ENCODE assay signal across 9 cellular contexts in genomic region chr1:40710581-40711315, GRCh38. TPM values are rescaled to one million over a fixed set of nuclear protein-coding genes. Genes with fewer than 3 reads are reported as not detected.
DNase-seq lines count a peak whose midpoint lies in the region; ATAC-seq, FAIRE-seq and TF ChIP-seq lines count a peak whose summit lies in the region.
"Had no signal": no experiment of that assay in that cellular context is flagged by ENCODE, and none has a peak within 500 bp of the region (broad histone marks: within the 10 kb centered on the region; RNA-seq: fewer than 3 reads in every experiment).

No MANE protein-coding gene starts in this region.

- no peaks in the 10 kb centered on the region for H3K9me1 ChIP-seq in K562 (ENCODE audit: control insufficient read depth, insufficient read depth, low read length)

- no TSS peak for BruUV-seq in K562 (replicated peaks; lab: Mats Ljungman, UMichigan)

- H3K4me2 ChIP-seq in K562 (ENCODE audit: insufficient read depth, low read length) = peak overlapping the region; percentile 87

- CTCF ChIA-PET in K562 (lab: Yijun Ruan, JAX; ENCODE audit: low intra/inter-chr PET ratio) = no interaction called here

- H3K9me3 Mint-ChIP-seq in T-helper 1 cell treated with Interleukin-12 subunit alpha and Interleukin-12 subunit beta and Interleukin-4 antibody, amounts not matched to agents 30 μg/mL and 1 μg/mL, for 36 hours = no peaks in the 10 kb centered on the region

- H3K27ac Mint-ChIP-seq in T-helper 1 cell treated with Interleukin-12 subunit alpha and Interleukin-12 subunit beta and Interleukin-4 antibody, amounts not matched to agents 30 μg/mL and 1 μg/mL, for 36 hours = peak overlapping the region; percentile 7

- peaks cover 88% of the 10 kb centered on the region for H3K79me2 ChIP-seq in K562 (ENCODE audit: control insufficient read depth, insufficient read depth, low read length)

- peaks cover 15% of the 10 kb centered on the region for H3K36me3 ChIP-seq in K562 (ENCODE audit: control insufficient read depth, insufficient read depth, low read length)

- no peaks in the 10 kb centered on the region for H3K27me3 Mint-ChIP-seq in T-helper 1 cell treated with Interleukin-12 subunit alpha and Interleukin-12 subunit beta and Interleukin-4 antibody, amounts not matched to agents 30 μg/mL and 1 μg/mL, for 36 hours (ENCODE audit: low read depth)

- peaks cover 0 to 29% of the 10 kb centered on the region in 2 experiments; a peak in 3 of 5 replicates for H3K4me1 ChIP-seq in K562 (replicated peaks in 1 of 2; ENCODE audit: control insufficient read depth in 2 of 2, insufficient read depth in 2 of 2, low read length in 2 of 2)

- H3K4me1 Mint-ChIP-seq in T-helper 1 cell treated with Interleukin-12 subunit alpha and Interleukin-12 subunit beta and Interleukin-4 antibody, amounts not matched to agents 30 μg/mL and 1 μg/mL, for 36 hours (ENCODE audit: low read depth) = peaks cover 53% of the 10 kb centered on the region

- peak overlapping the region; percentile 36 for H3K4me3 Mint-ChIP-seq in T-helper 1 cell treated with Interleukin-12 subunit alpha and Interleukin-12 subunit beta and Interleukin-4 antibody, amounts not matched to agents 30 μg/mL and 1 μg/mL, for 36 hours

- no peak for TF ChIP-seq POLR2A in K562 (conservative IDR thresholded peaks at IDR 0.05)

- DNase-seq in T-helper 1 cell (no peak), K562 (ENCODE audit: extremely low read depth in 1 of 4, low spot score in 3 of 4) (peak in 1 of 4 experiments; percentile 48), left lobe of liver (ENCODE audit: low spot score) (no peak), HUDEP-2 (lab: John Stamatoyannopoulos, UW; ENCODE audit: unreplicated experiment in 76 of 76) (no peak), SKM-1 treated with dmso at 0.1 percent for 144 hours (lab: John Stamatoyannopoulos, UW; ENCODE audit: unreplicated experiment) (no peak), occipital lobe (lab: John Stamatoyannopoulos, UW) (no peak)

- peak overlapping the region; percentile 80 to 81; a peak in 3 of 4 replicates for H3K9ac ChIP-seq in K562 (ENCODE audit: insufficient read depth in 1 of 2, low read depth in 2 of 2, low read length in 2 of 2)

- peak overlapping the region; percentile 90 for H3K27ac ChIP-seq in K562 (ENCODE audit: extremely low read depth, low read depth, low read length)
- H3K27ac ChIP-seq in temporal lobe (ENCODE audit: low read depth, low read length) = peak overlapping the region; percentile 17
- H3K27ac ChIP-seq: C4-2B had no signal

- H3K9me3 ChIP-seq in K562 (replicated peaks; ENCODE audit: control insufficient read depth, insufficient read depth, low read depth, low read length) = no peaks in the 10 kb centered on the region

- 3% methylated on average over 7 of the region's 7 CpGs for WGBS in K562 (ENCODE audit: insufficient coverage, low coverage, missing lambda C conversion rate)

- FAIRE-seq in K562 (lab: Jason Lieb, UNC) = no peak

- intact Hi-C loops in K562 (cut with micrococcal nuclease) = no loop called here

- no peak for TF ChIP-seq CTCF in K562 (IDR thresholded peaks at IDR 0.05 in 2 of 3, conservative IDR thresholded peaks at IDR 0.05 in 1 of 3; ENCODE audit: insufficient read depth in 2 of 3, low read depth in 1 of 3, low read length in 3 of 3)

- ATAC-seq in K562 (peak; percentile 42), left lobe of liver (peak; percentile 20)

- H4K20me1 ChIP-seq in K562 (replicated peaks; ENCODE audit: control insufficient read depth, insufficient read depth, low read length) = no peaks in the 10 kb centered on the region

- no peak for TF ChIP-seq EP300 in K562 (IDR thresholded peaks at IDR 0.05; ENCODE audit: low read length)

- in situ Hi-C loops in K562 (cut with MboI) = no loop called here

- H2AFZ ChIP-seq in K562 (ENCODE audit: low read depth, low read length) = 0 out of 2 replicates have a peak overlapping the region, but pooled peaks have one; percentile 5

- H3K4me3 ChIP-seq in K562 = peak overlapping the region; percentile 49

- TF ChIP-seq RAD21 in K562 (CRISPR knock-in tag; conservative IDR thresholded peaks at IDR 0.05 in 1 of 2, IDR thresholded peaks at IDR 0.05 in 1 of 2) = no peak

- POLR2A ChIA-PET in K562 (lab: Yijun Ruan, JAX) = interaction anchor here (1.2 to 14.0 kb wide), 6 partner anchors 9 to 84 kb away, joined by 3 to 212 read pairs (median 11); partner anchors contain the start of gene NFYC

- no peaks in the 10 kb centered on the region for H3K27me3 ChIP-seq in K562 (ENCODE audit: control insufficient read depth in 2 of 2, insufficient read depth in 2 of 2, low read length in 2 of 2)

- H3K36me3 Mint-ChIP-seq in T-helper 1 cell treated with Interleukin-12 subunit alpha and Interleukin-12 subunit beta and Interleukin-4 antibody, amounts not matched to agents 30 μg/mL and 1 μg/mL, for 36 hours (ENCODE audit: low read depth) = peaks cover 23% of the 10 kb centered on the region

TF ChIP-seq in K562, 482 proteins besides CTCF, POLR2A, EP300 and RAD21 (continues in another document):
- TF ChIP-seq ZNF24 (IDR thresholded peaks at IDR 0.05) (no peak), ZFX (CRISPR knock-in tag; IDR thresholded peaks at IDR 0.05) (0 out of 2 replicates have a peak, but pooled peaks have one; percentile 29), HDAC3 (IDR thresholded peaks at IDR 0.05; ENCODE audit: borderline replicate concordance, partially characterized antibody) (peak; percentile 27), RBBP5 (IDR thresholded peaks at IDR 0.05; ENCODE audit: borderline replicate concordance, insufficient read depth, low read length, poor library complexity, severe bottlenecking) (peak; percentile 30), ZFP30 (CRISPR knock-in tag; IDR thresholded peaks at IDR 0.05; ENCODE audit: borderline replicate concordance) (no peak), BMI1 (IDR thresholded peaks at IDR 0.05; ENCODE audit: low read length) (no peak), TBL1XR1 (IDR thresholded peaks at IDR 0.05; ENCODE audit: low read length in 2 of 2) (peak in 1 of 2 experiments; percentile 43; a peak in 1 of 4 replicates), HNRNPLL (IDR thresholded peaks at IDR 0.05; ENCODE audit: low read depth, low read length, poor library complexity, severe bottlenecking) (peak; percentile 50), SMAD4 (CRISPR knock-in tag; conservative IDR thresholded peaks at IDR 0.05) (no peak), MLLT1 (IDR thresholded peaks at IDR 0.05) (peak in 1 of 2 experiments; percentile 45; a peak in 1 of 4 replicates), SMAD3 (CRISPR knock-in tag; conservative IDR thresholded peaks at IDR 0.05) (no peak)

RNA-seq across cellular contexts. Expression of gene NFYC, which starts 19.2 kb away (rescaled TPM):
- total RNA-seq in K562 (2011; cell fraction: chromatin; rRNA removed; ENCODE audit: low replicate concordance) = 51.1 and 58.3 TPM in 2 replicates
- 43.8 and 43.9 TPM in 2 replicates for total RNA-seq in K562 (2011; cell fraction: nucleolus; rRNA removed)
- 49.1 and 60.1 TPM in 2 replicates for total RNA-seq in K562 (2011; cell fraction: nucleoplasm; rRNA removed)
- 41.1 and 44.2 TPM in 2 replicates for total RNA-seq in K562 (2014; rRNA removed)
- 22.7 and 26.4 TPM in 2 replicates for total RNA-seq in K562 (2014; rRNA removed; fragmentation: Illumina TruSeq; extraction: Trizol)
- 31.2 and 31.4 TPM in 2 replicates for total RNA-seq in K562 (2015; rRNA removed; fragmentation: Illumina TruSeq; extraction: Trizol)
- 53.9 and 59.8 TPM in 2 replicates for total RNA-seq in K562 (2021)
- 47.2 and 65.6 TPM in 2 replicates for polyA plus RNA-seq in K562 (2011; rRNA removed)
- polyA plus RNA-seq in K562 (2011; cell fraction: cytosol; rRNA removed) = 78.9 and 120 TPM in 2 replicates
- 72.3 and 83.1 TPM in 2 replicates for polyA plus RNA-seq in K562 (2011; cell fraction: nucleus; rRNA removed)
- 52.9 and 79.3 TPM in 2 replicates for polyA plus RNA-seq in K562 (2012)
- 56.2 and 65.1 TPM in 2 replicates for polyA plus RNA-seq in K562 (2014; fragmentation: Illumina TruSeq; extraction: Trizol)
- polyA plus RNA-seq in K562 (2014; fragmentation: Nextera tagmentation; extraction: Ambion mirVana) = 1 to 10 TPM; 4.8 to 7.2 TPM
- 51.3 and 57.7 TPM in 2 replicates for polyA plus RNA-seq in K562 (2014; rRNA removed)
- 45.7 and 65.0 TPM in 2 replicates for polyA minus RNA-seq in K562 (2011; rRNA and poly(A)+ RNA removed)
- polyA minus RNA-seq in K562 (2011; cell fraction: cytosol; rRNA and poly(A)+ RNA removed) = 38.9 and 49.7 TPM in 2 replicates
- 34.9 and 50.8 TPM in 2 replicates for polyA minus RNA-seq in K562 (2011; cell fraction: nucleus; rRNA and poly(A)+ RNA removed)
- 26.8 TPM for total RNA-seq in left lobe of liver
- 21.9 TPM for total RNA-seq in temporal lobe
- 34.6 TPM for total RNA-seq in occipital lobe

RNA-seq across cellular contexts. Expression of gene RIMS3, which starts 45.3 kb away (rescaled TPM):
- total RNA-seq in K562 (2011; cell fraction: chromatin; rRNA removed; ENCODE audit: low replicate concordance) = 0.76 and 1.4 TPM in 2 replicates
- 0.66 and 0.67 TPM in 2 replicates for total RNA-seq in K562 (2011; cell fraction: nucleolus; rRNA removed)
- total RNA-seq in K562 (2011; cell fraction: nucleoplasm; rRNA removed) = 0.73 and 0.76 TPM in 2 replicates
- total RNA-seq in K562 (2014; rRNA removed) (0.59 and 0.82 TPM in 2 replicates), K562 (2014; rRNA removed; fragmentation: Illumina TruSeq; extraction: Trizol) (0.69 and 0.77 TPM in 2 replicates), K562 (2015; rRNA removed; fragmentation: Illumina TruSeq; extraction: Trizol) (0.38 and 0.47 TPM in 2 replicates), K562 (2021) (1.2 and 1.3 TPM in 2 replicates), left lobe of liver (1.0 TPM), temporal lobe (20.4 TPM), occipital lobe (24.6 TPM)
- polyA plus RNA-seq in K562 (2011; rRNA removed) (0.78 and 1.2 TPM in 2 replicates), K562 (2014; fragmentation: Illumina TruSeq; extraction: Trizol) (0.71 and 0.75 TPM in 2 replicates), K562 (2014; fragmentation: Nextera tagmentation; extraction: Ambion mirVana) (under 1 TPM; 0.06 to 0.15 TPM), K562 (2014; rRNA removed) (0.43 and 0.45 TPM in 2 replicates)
- 0.97 and 1.3 TPM in 2 replicates for polyA plus RNA-seq in K562 (2011; cell fraction: cytosol; rRNA removed)
- 1.9 and 2.7 TPM in 2 replicates for polyA plus RNA-seq in K562 (2011; cell fraction: nucleus; rRNA removed)
- polyA plus RNA-seq in K562 (2012) = 0.66 and 1.9 TPM in 2 replicates
- polyA minus RNA-seq in K562 (2011; rRNA and poly(A)+ RNA removed) = 1.2 and 1.3 TPM in 2 replicates
- 0.73 and 1.1 TPM in 2 replicates for polyA minus RNA-seq in K562 (2011; cell fraction: cytosol; rRNA and poly(A)+ RNA removed)
- 0.40 and 0.56 TPM in 2 replicates for polyA minus RNA-seq in K562 (2011; cell fraction: nucleus; rRNA and poly(A)+ RNA removed)
